In genomic region chr20:49644980-49645565, GRCh38 we compare ENCODE assay signal across 19 cellular contexts.
A peak's percentile ranks its signal among the peaks of the same experiment; 100 is the strongest.
DNase-seq lines count a peak whose midpoint lies in the region; ATAC-seq, FAIRE-seq and TF ChIP-seq lines count a peak whose summit lies in the region.
"Had no signal": no experiment of that assay in that cellular context is flagged by ENCODE, and none has a peak within 500 bp of the region (broad histone marks: within the 10 kb centered on the region; RNA-seq: fewer than 3 reads in every experiment).

No MANE protein-coding gene starts in this region.

- intact Hi-C loops in IMR-90 (cut with micrococcal nuclease): no loop called here

- in situ Hi-C loops in GM23248 (cut with MboI) (no loop called here), IMR-90 (cut with MboI; ENCODE audit: low sequenced_read_pairs) (no loop called here)

- dilution Hi-C loops in IMR-90 (cut with HindIII; ENCODE audit: low sequenced_read_pairs, unreplicated experiment): no loop called here

- H3K4ac ChIP-seq in IMR-90 (ENCODE audit: low read depth, low read length): no peak overlapping the region

- H3K9ac ChIP-seq in GM23248 (no peak overlapping the region), IMR-90 (ENCODE audit: low read depth, low read length) (no peak overlapping the region), astrocyte (ENCODE audit: low read length) (no peak overlapping the region)
- H3K9ac ChIP-seq: BLaER1 had no signal

- H2AK9ac ChIP-seq in IMR-90 (replicated peaks; ENCODE audit: low read depth, low read length, poor library complexity): no peak overlapping the region

- H3K36me3 Mint-ChIP-seq in astrocyte (ENCODE audit: low read depth, unreplicated experiment): peaks cover 31% of the 10 kb centered on the region

- H3K27ac Mint-ChIP-seq in astrocyte (ENCODE audit: unreplicated experiment): peak overlapping the region; percentile 58
- H3K27ac Mint-ChIP-seq: H9, IgD-negative memory B cell had no signal

- H3K4me1 ChIP-seq in GM23248 (ENCODE audit: insufficient read depth) (peaks cover 21% of the 10 kb centered on the region), IMR-90 (ENCODE audit: control insufficient read depth, insufficient read depth, low read length) (peaks cover 15% of the 10 kb centered on the region), astrocyte (ENCODE audit: insufficient read depth, low read length) (peaks cover 8% of the 10 kb centered on the region), neutrophil (ENCODE audit: control insufficient read depth in 1 of 2, insufficient read depth in 1 of 2, low read depth in 1 of 2, low read length in 1 of 2) (peaks cover 38 to 42% of the 10 kb centered on the region in 2 experiments)
- H3K4me1 ChIP-seq: BLaER1 had no signal

- H3K14ac ChIP-seq in IMR-90 (replicated peaks; ENCODE audit: low read depth, low read length): no peak overlapping the region

- CTCF ChIA-PET in IMR-90 (lab: Yijun Ruan, JAX): interaction anchor here (1.0 kb wide), 1 partner anchor 61 kb away, joined by 3 read pairs; no protein-coding TSS in a partner anchor

- WGBS in GM23248 (ENCODE audit: low coverage in 1 of 2, low lambda C conversion rate in 2 of 2, missing lambda C conversion rate in 2 of 2), 2 experiments: 92 to 95% methylated on average over 5 of the region's 5 CpGs
- WGBS in IMR-90 (ENCODE audit: extremely low coverage in 2 of 2, insufficient read length in 1 of 2), 2 experiments: 92% methylated on average over 2 of the region's 5 CpGs; no CpG with 5 or more reads in 1 of the 2 experiments

- H4K8ac ChIP-seq in IMR-90 (ENCODE audit: low read depth in 2 of 2, low read length in 2 of 2): no peak overlapping the region

- H3K79me1 ChIP-seq in IMR-90 (ENCODE audit: low read depth in 1 of 2, low read length in 2 of 2): peaks cover 16 to 35% of the 10 kb centered on the region in 2 experiments; a peak in 3 of 4 replicates

- no peak for TF ChIP-seq POLR2A in IMR-90 (IDR thresholded peaks at IDR 0.05; ENCODE audit: low read depth, low read length)

- H3K9me1 ChIP-seq in IMR-90 (ENCODE audit: insufficient read depth, low read length): peaks cover 21% of the 10 kb centered on the region

- no peak overlapping the region for H2AK5ac ChIP-seq in IMR-90 (ENCODE audit: low read depth, low read length)

- H3K9me3 Mint-ChIP-seq in astrocyte (ENCODE audit: unreplicated experiment): no peaks in the 10 kb centered on the region
- H3K9me3 Mint-ChIP-seq: CD14-positive monocyte; CD4-positive, alpha-beta memory T cell; H9; IgD-negative memory B cell had no signal

- no peak overlapping the region for H2BK120ac ChIP-seq in IMR-90 (ENCODE audit: low read depth, low read length)

- H2BK15ac ChIP-seq in IMR-90 (ENCODE audit: low read depth, low read length): no peak overlapping the region

- no peak overlapping the region for H3K23ac ChIP-seq in IMR-90 (ENCODE audit: low read depth, low read length)

- no peaks in the 10 kb centered on the region for H3K9me3 ChIP-seq in GM23248 (ENCODE audit: low read depth)
- no peaks in the 10 kb centered on the region for H3K9me3 ChIP-seq in IMR-90 (ENCODE audit: control insufficient read depth, insufficient read depth, low read length)
- no peaks in the 10 kb centered on the region for H3K9me3 ChIP-seq in astrocyte (ENCODE audit: insufficient read depth, low read depth, low read length)
- H3K9me3 ChIP-seq in neutrophil: no peaks in the 10 kb centered on the region
- H3K9me3 ChIP-seq: BLaER1 had no signal

- no peak for TF ChIP-seq RAD21 in IMR-90 (IDR thresholded peaks at IDR 0.05; ENCODE audit: low read length)

- no peak overlapping the region for H3K4me3 Mint-ChIP-seq in astrocyte (ENCODE audit: unreplicated experiment)
- H3K4me3 Mint-ChIP-seq: CD14-positive monocyte; CD4-positive, alpha-beta memory T cell; H9; IgD-negative memory B cell had no signal

- peaks cover 18% of the 10 kb centered on the region for H3K4me1 Mint-ChIP-seq in astrocyte (ENCODE audit: low read depth, unreplicated experiment)
- H3K4me1 Mint-ChIP-seq: CD14-positive monocyte had no signal

- no peaks in the 10 kb centered on the region for H4K20me1 ChIP-seq in GM23248 (ENCODE audit: insufficient read depth)
- 0 out of 2 replicates have a peak, but pooled peaks cover 3% of the 10 kb centered on the region for H4K20me1 ChIP-seq in IMR-90 (ENCODE audit: insufficient read depth, low read length)
- peaks cover 3% of the 10 kb centered on the region for H4K20me1 ChIP-seq in astrocyte (ENCODE audit: insufficient read depth, low read length)

- no peak overlapping the region for H4K5ac ChIP-seq in IMR-90 (ENCODE audit: low read depth, low read length)

- FAIRE-seq in astrocyte (lab: Jason Lieb, UNC) (no peak), D721Med (lab: Jason Lieb, UNC) (no peak)
- FAIRE-seq: GM12878, H1 had no signal

- BruUV-seq in IMR-90 (replicated peaks; lab: Mats Ljungman, UMichigan): no TSS peak

- H3K56ac ChIP-seq in IMR-90 (ENCODE audit: extremely low read depth, insufficient read depth, low read length): no peak overlapping the region

- H4K91ac ChIP-seq in IMR-90 (ENCODE audit: insufficient read depth, low read depth, low read length): no peak overlapping the region

- H2BK5ac ChIP-seq in IMR-90 (ENCODE audit: low read depth, low read length, poor library complexity, severe bottlenecking): no peak overlapping the region

- no peaks in the 10 kb centered on the region for H3K27me3 ChIP-seq in GM23248 (replicated peaks; ENCODE audit: insufficient read depth)
- H3K27me3 ChIP-seq in IMR-90 (ENCODE audit: control insufficient read depth, insufficient read depth, low read length): no peaks in the 10 kb centered on the region
- no peaks in the 10 kb centered on the region for H3K27me3 ChIP-seq in astrocyte (ENCODE audit: insufficient read depth, low read length)
- H3K27me3 ChIP-seq in neutrophil: no peaks in the 10 kb centered on the region
- H3K27me3 ChIP-seq: BLaER1 had no signal

- POLR2A ChIA-PET in IMR-90 (lab: Charles Lee; ENCODE audit: unreplicated experiment): interaction anchor here (0.6 kb wide), 1 partner anchor 187 kb away, joined by 4 read pairs; no protein-coding TSS in a partner anchor

- H3K79me2 ChIP-seq in GM23248 (ENCODE audit: insufficient read depth): peaks cover 33% of the 10 kb centered on the region
- no peaks in the 10 kb centered on the region for H3K79me2 ChIP-seq in astrocyte (ENCODE audit: insufficient read depth, low read length)

- H3K27me3 Mint-ChIP-seq in astrocyte (ENCODE audit: low read depth, unreplicated experiment): no peaks in the 10 kb centered on the region
- H3K27me3 Mint-ChIP-seq: CD4-positive, alpha-beta memory T cell; IgD-negative memory B cell had no signal

- H3K27ac ChIP-seq in GM23248 (peak overlapping the region; percentile 54; the same call in 1 of the 2 replicates), IMR-90 (ENCODE audit: insufficient read depth, low read length) (no peak overlapping the region), astrocyte (ENCODE audit: low read depth, low read length) (no peak overlapping the region), neutrophil (peak overlapping the region; percentile 85)
- H3K27ac ChIP-seq: BLaER1 had no signal

- H3F3A ChIP-seq in GM23248 (ENCODE audit: insufficient read depth): peaks cover 16% of the 10 kb centered on the region

- peaks cover 51% of the 10 kb centered on the region for H3K36me3 ChIP-seq in GM23248 (ENCODE audit: low read depth)
- H3K36me3 ChIP-seq in IMR-90 (ENCODE audit: control insufficient read depth, insufficient read depth, low read length): peaks cover 45% of the 10 kb centered on the region
- H3K36me3 ChIP-seq in astrocyte (ENCODE audit: insufficient read depth, low read length): peaks cover 27% of the 10 kb centered on the region
- peaks cover 88% of the 10 kb centered on the region for H3K36me3 ChIP-seq in neutrophil

- no peak overlapping the region for H3K4me3 ChIP-seq in GM23248
- no peak overlapping the region for H3K4me3 ChIP-seq in IMR-90 (ENCODE audit: insufficient read depth, low read depth, low read length)
- no peak overlapping the region for H3K4me3 ChIP-seq in astrocyte (ENCODE audit: insufficient read depth, low read depth, low read length)
- H3K4me3 ChIP-seq in neutrophil (ENCODE audit: low read depth in 1 of 2, low read length in 1 of 2): no peak overlapping the region
- H3K4me3 ChIP-seq: BLaER1, GM12878 had no signal

- H2AFZ ChIP-seq in GM23248: no peak overlapping the region
- H2AFZ ChIP-seq in IMR-90 (replicated peaks; ENCODE audit: low read length, poor library complexity): no peak overlapping the region
- no peak overlapping the region for H2AFZ ChIP-seq in astrocyte (ENCODE audit: low read depth, low read length)

- no peak overlapping the region for H2BK20ac ChIP-seq in IMR-90 (ENCODE audit: low read depth, low read length)

- no peak for ATAC-seq in IMR-90 (ENCODE audit: low read depth)
- ATAC-seq: GM12878 had no signal

- TF ChIP-seq CTCF in IMR-90 (conservative IDR thresholded peaks at IDR 0.05; ENCODE audit: low read depth, low read length) (no peak), astrocyte (IDR thresholded peaks at IDR 0.05; ENCODE audit: insufficient read depth, low read depth, low read length) (no peak), neutrophil (IDR thresholded peaks at IDR 0.05) (no peak), D721Med (IDR thresholded peaks at IDR 0.05; ENCODE audit: insufficient read depth, missing control alignments) (no peak)

- no peak overlapping the region for H3K18ac ChIP-seq in IMR-90 (ENCODE audit: low read depth, low read length)

- DNase-seq in GM23248: no peak
- DNase-seq in IMR-90: peak; percentile 12
- no peak for DNase-seq in astrocyte (ENCODE audit: low read depth)
- no peak for DNase-seq in NCI-H2081 (lab: John Stamatoyannopoulos, UW)
- DNase-seq in nucleus accumbens (lab: John Stamatoyannopoulos, UW): no peak
- DNase-seq in D721Med (ENCODE audit: insufficient read length, low spot score): no peak
- no peak for DNase-seq in activated CD8-positive, alpha-beta memory T cell treated with anti-CD3 and anti-CD28 coated beads, Interleukin-2, amount 50 U/mL, for 48 hours
- DNase-seq: 8988T; CD4-positive, alpha-beta memory T cell; DMS53; DND-41; EL; H9 had no signal

- H3K4me2 ChIP-seq in GM23248 (ENCODE audit: unreplicated experiment): no peak overlapping the region
- no peak overlapping the region for H3K4me2 ChIP-seq in IMR-90 (ENCODE audit: low read depth, low read length)
- H3K4me2 ChIP-seq in astrocyte (ENCODE audit: low read length): no peak overlapping the region
- H3K4me2 ChIP-seq: BLaER1 had no signal

- no peaks in the 10 kb centered on the region for H3K9me2 ChIP-seq in GM23248 (ENCODE audit: insufficient read depth)

TF ChIP-seq in IMR-90, 13 proteins besides CTCF, POLR2A, EP300 and RAD21 (continues in another document):
- TF ChIP-seq MAZ (IDR thresholded peaks at IDR 0.05; ENCODE audit: borderline replicate concordance, low read depth, low read length): no peak
- TF ChIP-seq SMC3 (IDR thresholded peaks at IDR 0.05; ENCODE audit: low read depth, low read length): no peak
- no peak for TF ChIP-seq RCOR1 (IDR thresholded peaks at IDR 0.05; ENCODE audit: insufficient replicate concordance, low read length)
- TF ChIP-seq MXI1 (IDR thresholded peaks at IDR 0.05; ENCODE audit: borderline replicate concordance, low read depth, low read length): no peak
- TF ChIP-seq FOS (IDR thresholded peaks at IDR 0.05; ENCODE audit: low read depth, low read length): no peak

Comparison
In these comparisons a context has a peak if more than half of its experiments do, and no peak if none do; other contexts are left out.
1. H3K27ac ChIP-seq: peak in GM23248 (single experiment) and neutrophil (single experiment); none in IMR-90 (single experiment) and astrocyte (single experiment).